Comparison of ENCODE assay signal across 32 cellular contexts in genomic region chr3:59890637-59891036, GRCh38.
"Had no signal": no experiment of that assay in that cellular context is flagged by ENCODE, and none has a peak within 500 bp of the region (broad histone marks: within the 10 kb centered on the region; RNA-seq: fewer than 3 reads in every experiment).

No MANE protein-coding gene starts in this region.

- H3K4me1 ChIP-seq: neural progenitor cell, parathyroid adenoma, psoas muscle, spleen, suprapubic skin, thyroid gland, tibial nerve, upper lobe of left lung, uterus had no signal

- ATAC-seq: natural killer cell; psoas muscle; right cardiac atrium; sciatic nerve; stimulated activated memory B cell treated with anti-CD40 and anti-IgM and Interleukin-4, amounts not matched to agents 10 μg/mL and 1 μg/mL and 100 μg/mL, for 72 hours; stimulated activated naive CD8-positive, alpha-beta T cell treated with anti-CD3 and anti-CD28 coated beads, Interleukin-15, amount 100 ng/mL, for 72 hours; stimulated activated naive CD8-positive, alpha-beta T cell treated with anti-CD3 and anti-CD28 coated beads, Interleukin-15, Interleukin-2, amounts not matched to agents 100 U/mL and 50 U/mL, for 24 hours had no signal

- H3K36me3 ChIP-seq: neural progenitor cell, ovary, spleen, suprapubic skin, thoracic aorta, thyroid gland, tibial nerve, upper lobe of left lung, uterus had no signal

- DNase-seq: naive B cell; natural killer cell; occipital lobe; ovary; posterior cingulate gyrus; psoas muscle; right cardiac atrium; spleen; stimulated activated CD4-positive, alpha-beta T cell treated with anti-CD3 and anti-CD28 coated beads, Interleukin-12 subunit alpha, Interleukin-12 subunit beta, amount 100 ng/mL, for 4 hours; stimulated activated CD4-positive, alpha-beta T cell treated with anti-CD3 and anti-CD28 coated beads, Interleukin-1b, Interleukin-23, amount 100 ng/mL, for 48 hours; stimulated activated CD4-positive, alpha-beta T cell treated with anti-CD3 and anti-CD28 coated beads, Interleukin-4, amount 100 ng/mL, for 1 hour; stimulated activated CD4-positive, alpha-beta T cell treated with anti-CD3 and anti-CD28 coated beads, Interleukin-4, amount 100 ng/mL, for 4 hours; stimulated activated CD8-positive, alpha-beta memory T cell treated with anti-CD3 and anti-CD28 coated beads, Interleukin-4, amount 100 ng/mL, for 48 hours; stimulated activated naive CD4-positive, alpha-beta T cell; stimulated activated naive CD8-positive, alpha-beta T cell treated with anti-CD3 and anti-CD28 coated beads, Interleukin-15, amount 100 ng/mL, for 72 hours; stimulated activated naive CD8-positive, alpha-beta T cell treated with anti-CD3 and anti-CD28 coated beads, Interleukin-15, Interleukin-2, amounts not matched to agents 100 U/mL and 50 U/mL, for 24 hours; substantia nigra; thyroid gland; trophoblast cell; upper lobe of left lung; uterus had no signal

- H3K9me3 ChIP-seq: ovary, psoas muscle, spleen, suprapubic skin, thoracic aorta, thyroid gland, tibial nerve, upper lobe of left lung, uterus had no signal

- H3K4me3 ChIP-seq: neural progenitor cell, ovary, psoas muscle, skin epidermis, smooth muscle cell, spleen, suprapubic skin, thoracic aorta, thyroid gland, tibial nerve, upper lobe of left lung, uterus had no signal

- H3K9me3 Mint-ChIP-seq: natural killer cell; nephron; neural progenitor cell; stimulated activated memory B cell treated with anti-CD40 and anti-IgM and Interleukin-4, amounts not matched to agents 10 μg/mL and 1 μg/mL and 100 μg/mL, for 72 hours; stimulated activated naive CD8-positive, alpha-beta T cell treated with anti-CD3 and anti-CD28 coated beads, Interleukin-15, amount 100 ng/mL, for 72 hours had no signal

- H3K27me3 Mint-ChIP-seq: naive B cell; progenitor cell of endocrine pancreas; stimulated activated memory B cell treated with anti-CD40 and anti-IgM and Interleukin-4, amounts not matched to agents 10 μg/mL and 1 μg/mL and 100 μg/mL, for 72 hours; stimulated activated naive CD8-positive, alpha-beta T cell treated with anti-CD3 and anti-CD28 coated beads, Interleukin-15, amount 100 ng/mL, for 72 hours had no signal

- H3K27ac Mint-ChIP-seq: natural killer cell; nephron; neural progenitor cell; progenitor cell of endocrine pancreas; stimulated activated memory B cell treated with anti-CD40 and anti-IgM and Interleukin-4, amounts not matched to agents 10 μg/mL and 1 μg/mL and 100 μg/mL, for 72 hours; stimulated activated naive CD8-positive, alpha-beta T cell treated with anti-CD3 and anti-CD28 coated beads, Interleukin-15, amount 100 ng/mL, for 72 hours had no signal

- H3K4me3 Mint-ChIP-seq: naive B cell; natural killer cell; nephron; neural progenitor cell; stimulated activated memory B cell treated with anti-CD40 and anti-IgM and Interleukin-4, amounts not matched to agents 10 μg/mL and 1 μg/mL and 100 μg/mL, for 72 hours; stimulated activated naive CD8-positive, alpha-beta T cell treated with anti-CD3 and anti-CD28 coated beads, Interleukin-15, amount 100 ng/mL, for 72 hours had no signal

- H3K4me2 ChIP-seq: neural progenitor cell, smooth muscle cell had no signal

- H3K36me3 Mint-ChIP-seq: naive B cell; natural killer cell; neural progenitor cell; stimulated activated memory B cell treated with anti-CD40 and anti-IgM and Interleukin-4, amounts not matched to agents 10 μg/mL and 1 μg/mL and 100 μg/mL, for 72 hours had no signal

- H3K27ac ChIP-seq: neural progenitor cell, ovary, parathyroid adenoma, psoas muscle, skin epidermis, spleen, suprapubic skin, thoracic aorta, thyroid gland, tibial nerve, upper lobe of left lung, uterus had no signal

- H3K27me3 ChIP-seq: neural progenitor cell, ovary, spleen, suprapubic skin, thyroid gland, tibial nerve, upper lobe of left lung, uterus had no signal

- H3K4me1 Mint-ChIP-seq: naive B cell; nephron; neural progenitor cell; stimulated activated memory B cell treated with anti-CD40 and anti-IgM and Interleukin-4, amounts not matched to agents 10 μg/mL and 1 μg/mL and 100 μg/mL, for 72 hours had no signal
